ENCODE assay signal across 12 cellular contexts in genomic region chr9:90044710-90045151, GRCh38.
DNase-seq lines count a peak whose midpoint lies in the region; ATAC-seq and TF ChIP-seq lines count a peak whose summit lies in the region.
"Had no signal": no experiment of that assay in that cellular context is flagged by ENCODE, and none has a peak within 500 bp of the region (broad histone marks: within the 10 kb centered on the region; RNA-seq: fewer than 3 reads in every experiment).

No MANE protein-coding gene starts in this region.

- no peak overlapping the region for H3K27ac Mint-ChIP-seq in activated CD4-positive, alpha-beta T cell treated with anti-CD3 and anti-CD28 coated beads for 36 hours
- H3K27ac Mint-ChIP-seq in activated T-helper 2 cell treated with anti-CD3 and anti-CD28 coated beads, Interferon-gamma antibody, Interleukin-2, Interleukin-4, amounts not matched to agents 10 μg/mL and 5 μg/mL and 100 μg/mL, durations not matched to agents 14 hours and 24 hours and 36 hours, result peak overlapping the region; percentile 54
- no peak overlapping the region for H3K27ac Mint-ChIP-seq in HFFc6
- H3K27ac Mint-ChIP-seq: T-helper 17 cell had no signal

- intact Hi-C loops in activated CD4-positive, alpha-beta T cell treated with anti-CD3 and anti-CD28 coated beads for 36 hours (cut with DNase I, micrococcal nuclease), result loop anchor here in 1 of 2 experiments (5.0 kb wide), 1 partner anchor 47 kb away; no protein-coding TSS in a partner anchor
- intact Hi-C loops in activated T-helper 2 cell treated with anti-CD3 and anti-CD28 coated beads, Interferon-gamma antibody, Interleukin-2, Interleukin-4, amounts not matched to agents 10 μg/mL and 5 μg/mL and 100 μg/mL, durations not matched to agents 14 hours and 24 hours and 36 hours (cut with micrococcal nuclease), result no loop called here
- intact Hi-C loops in psoas muscle (cut with DNase I), result no loop called here

- no peak overlapping the region for H3K27ac ChIP-seq in psoas muscle
- no peak overlapping the region for H3K27ac ChIP-seq in osteoblast (ENCODE audit: low read depth, low read length)

- H2AFZ ChIP-seq in osteoblast (ENCODE audit: low read length), result no peak overlapping the region

- CTCF ChIA-PET in activated CD4-positive, alpha-beta T cell treated with anti-CD3 and anti-CD28 coated beads for 36 hours (lab: Charles Lee), result interaction anchor here (0.7 to 1.4 kb wide), 4 partner anchors 8 to 447 kb away, joined by 3 to 4 read pairs (median 4); no protein-coding TSS in a partner anchor

- no peaks in the 10 kb centered on the region for H3K27me3 Mint-ChIP-seq in activated CD4-positive, alpha-beta T cell treated with anti-CD3 and anti-CD28 coated beads for 36 hours
- peaks cover 8% of the 10 kb centered on the region for H3K27me3 Mint-ChIP-seq in activated T-helper 2 cell treated with anti-CD3 and anti-CD28 coated beads, Interferon-gamma antibody, Interleukin-2, Interleukin-4, amounts not matched to agents 10 μg/mL and 5 μg/mL and 100 μg/mL, durations not matched to agents 14 hours and 24 hours and 36 hours (ENCODE audit: low read depth)
- peaks cover 1% of the 10 kb centered on the region; the same call in 1 of the 2 replicates for H3K27me3 Mint-ChIP-seq in HFFc6 (ENCODE audit: insufficient read depth)

- peak; percentile 93 for ATAC-seq in activated CD4-positive, alpha-beta T cell treated with anti-CD3 and anti-CD28 coated beads for 36 hours
- peak in 3 of 4 donors; percentile 64 to 78 (median 72) for ATAC-seq in psoas muscle
- ATAC-seq: K562; naive thymus-derived CD4-positive, alpha-beta T cell; T-helper 17 cell had no signal

- no peaks in the 10 kb centered on the region for H3K9me3 Mint-ChIP-seq in activated CD4-positive, alpha-beta T cell treated with anti-CD3 and anti-CD28 coated beads for 36 hours (ENCODE audit: low read depth)
- H3K9me3 Mint-ChIP-seq in activated T-helper 2 cell treated with anti-CD3 and anti-CD28 coated beads, Interferon-gamma antibody, Interleukin-2, Interleukin-4, amounts not matched to agents 10 μg/mL and 5 μg/mL and 100 μg/mL, durations not matched to agents 14 hours and 24 hours and 36 hours, result no peaks in the 10 kb centered on the region
- H3K9me3 Mint-ChIP-seq in HFFc6, result peaks cover 38% of the 10 kb centered on the region

- H3K79me2 ChIP-seq in osteoblast (ENCODE audit: insufficient read depth, low read length), result no peaks in the 10 kb centered on the region

- peak; percentile 56 for DNase-seq in activated CD4-positive, alpha-beta T cell treated with anti-CD3 and anti-CD28 coated beads for 36 hours
- no peak for DNase-seq in activated CD4-positive, alpha-beta T cell treated with anti-CD3 and anti-CD28 coated beads, Interleukin-2, amount 50 U/mL, for 1 hour
- DNase-seq in NCI-H2029 (lab: John Stamatoyannopoulos, UW), result peak; percentile 92
- DNase-seq in activated T-helper 2 cell treated with anti-CD3 and anti-CD28 coated beads, Interferon-gamma antibody, Interleukin-2, Interleukin-4, amounts not matched to agents 10 μg/mL and 5 μg/mL and 100 μg/mL, durations not matched to agents 14 hours and 24 hours and 36 hours (ENCODE audit: low spot score), result no peak
- DNase-seq in psoas muscle, result no peak
- DNase-seq in osteoblast (ENCODE audit: insufficient read length, low spot score, missing footprints), result no peak
- no peak for DNase-seq in HCEC 1CT
- no peak for DNase-seq in HFFc6
- DNase-seq: foreskin melanocyte; naive thymus-derived CD4-positive, alpha-beta T cell; T-helper 17 cell had no signal

- peaks cover 12% of the 10 kb centered on the region for H3K4me1 Mint-ChIP-seq in activated CD4-positive, alpha-beta T cell treated with anti-CD3 and anti-CD28 coated beads for 36 hours
- peaks cover 29% of the 10 kb centered on the region for H3K4me1 Mint-ChIP-seq in activated T-helper 2 cell treated with anti-CD3 and anti-CD28 coated beads, Interferon-gamma antibody, Interleukin-2, Interleukin-4, amounts not matched to agents 10 μg/mL and 5 μg/mL and 100 μg/mL, durations not matched to agents 14 hours and 24 hours and 36 hours (ENCODE audit: low read depth)
- no peaks in the 10 kb centered on the region for H3K4me1 Mint-ChIP-seq in HFFc6 (ENCODE audit: low read depth)

- TF ChIP-seq CTCF in psoas muscle (IDR thresholded peaks at IDR 0.05) (no peak), osteoblast (IDR thresholded peaks at IDR 0.05; ENCODE audit: extremely low read depth, low read depth, low read length) (no peak), HFFc6 (IDR thresholded peaks at IDR 0.05) (no peak)

- H3K4me3 ChIP-seq in psoas muscle (no peak overlapping the region), osteoblast (ENCODE audit: insufficient read depth, low read length) (no peak overlapping the region)
- H3K4me3 ChIP-seq: K562 had no signal

- WGBS in psoas muscle, 3 donors, result 47 to 67% (median 50%) methylated on average over 7 of the region's 7 CpGs

- no peaks in the 10 kb centered on the region for H3K36me3 Mint-ChIP-seq in activated CD4-positive, alpha-beta T cell treated with anti-CD3 and anti-CD28 coated beads for 36 hours (ENCODE audit: low read depth)
- H3K36me3 Mint-ChIP-seq in activated T-helper 2 cell treated with anti-CD3 and anti-CD28 coated beads, Interferon-gamma antibody, Interleukin-2, Interleukin-4, amounts not matched to agents 10 μg/mL and 5 μg/mL and 100 μg/mL, durations not matched to agents 14 hours and 24 hours and 36 hours (ENCODE audit: low read depth), result no peaks in the 10 kb centered on the region
- 0 out of 2 replicates have a peak, but pooled peaks cover 5% of the 10 kb centered on the region for H3K36me3 Mint-ChIP-seq in HFFc6 (ENCODE audit: low read depth)

- no peak overlapping the region for H3K4me2 ChIP-seq in osteoblast (ENCODE audit: insufficient read depth, low read length)

- H3K27me3 ChIP-seq in psoas muscle (ENCODE audit: insufficient read depth in 3 of 3, low read length in 2 of 3) (no peaks in the 10 kb centered on the region), osteoblast (ENCODE audit: insufficient read depth, low read length) (no peaks in the 10 kb centered on the region)

- no peak overlapping the region for H3K4me3 Mint-ChIP-seq in activated CD4-positive, alpha-beta T cell treated with anti-CD3 and anti-CD28 coated beads for 36 hours
- no peak overlapping the region for H3K4me3 Mint-ChIP-seq in activated T-helper 2 cell treated with anti-CD3 and anti-CD28 coated beads, Interferon-gamma antibody, Interleukin-2, Interleukin-4, amounts not matched to agents 10 μg/mL and 5 μg/mL and 100 μg/mL, durations not matched to agents 14 hours and 24 hours and 36 hours (ENCODE audit: low read depth)
- no peak overlapping the region for H3K4me3 Mint-ChIP-seq in HFFc6
- H3K4me3 Mint-ChIP-seq: naive thymus-derived CD4-positive, alpha-beta T cell; T-helper 17 cell had no signal

- POLR2A ChIA-PET in activated CD4-positive, alpha-beta T cell treated with anti-CD3 and anti-CD28 coated beads for 36 hours (lab: Charles Lee), result no interaction called here

- H3K4me1 ChIP-seq in psoas muscle (no peaks in the 10 kb centered on the region), osteoblast (ENCODE audit: insufficient read depth, low read length) (no peaks in the 10 kb centered on the region)

- H3K9me3 ChIP-seq in psoas muscle (no peaks in the 10 kb centered on the region), osteoblast (ENCODE audit: low read depth, low read length) (no peaks in the 10 kb centered on the region)

- H4K20me1 ChIP-seq in osteoblast (ENCODE audit: insufficient read depth, low read length), result no peaks in the 10 kb centered on the region

- H3K36me3 ChIP-seq in psoas muscle (ENCODE audit: insufficient read depth in 1 of 2, low read depth in 1 of 2) (no peaks in the 10 kb centered on the region), osteoblast (ENCODE audit: insufficient read depth, low read length) (no peaks in the 10 kb centered on the region)

Comparison
In these comparisons a context has a peak if more than half of its experiments do, and no peak if none do; other contexts are left out.
1. DNase-seq: peak in activated CD4-positive, alpha-beta T cell treated with anti-CD3 and anti-CD28 coated beads for 36 hours (single experiment) and NCI-H2029 (single experiment); none in activated CD4-positive, alpha-beta T cell treated with anti-CD3 and anti-CD28 coated beads, Interleukin-2, amount 50 U/mL, for 1 hour (single experiment), activated T-helper 2 cell treated with anti-CD3 and anti-CD28 coated beads, Interferon-gamma antibody, Interleukin-2, Interleukin-4, amounts not matched to agents 10 μg/mL and 5 μg/mL and 100 μg/mL, durations not matched to agents 14 hours and 24 hours and 36 hours (single experiment), psoas muscle (0 of 2), osteoblast (single experiment), HCEC 1CT (single experiment) and HFFc6 (single experiment).